10 cellular contexts compared by ENCODE assay signal in the genomic region with DNA sequence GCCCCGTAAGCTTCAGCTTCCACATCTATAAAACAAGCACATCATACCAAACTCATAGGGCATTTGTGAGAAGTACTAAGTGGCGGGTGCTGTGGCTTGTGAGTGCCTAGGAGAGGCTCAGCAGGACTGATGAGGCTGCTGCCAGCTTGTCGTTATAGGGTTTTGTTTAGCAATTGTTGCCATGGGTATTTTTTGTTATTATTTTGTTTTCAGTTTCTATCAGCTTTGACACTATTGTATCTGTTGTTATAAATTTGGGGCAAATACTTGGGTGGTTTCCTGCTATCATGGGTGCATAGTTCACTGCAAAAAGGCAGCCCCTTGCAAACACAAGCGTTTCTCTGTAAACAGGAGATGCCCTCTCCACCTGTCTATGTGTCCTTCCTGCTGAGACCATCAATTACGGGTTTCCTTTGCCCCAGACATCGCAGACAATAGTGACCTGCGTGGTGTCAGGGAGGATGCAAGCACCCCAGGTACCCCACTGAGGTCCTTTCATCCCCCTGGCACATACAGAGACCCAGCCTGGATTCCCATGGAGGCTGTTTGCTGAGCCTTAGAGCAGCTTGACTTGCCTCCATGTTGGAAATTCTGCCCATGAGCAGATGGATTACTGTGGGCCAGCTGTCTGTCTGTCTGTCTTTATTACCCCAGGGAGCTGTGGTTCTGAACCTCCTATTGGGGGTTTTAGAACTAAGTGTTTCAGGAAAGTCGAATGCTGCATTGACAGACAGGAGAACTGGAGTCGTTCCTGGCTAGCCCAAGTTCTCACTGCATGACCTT. TPM values are rescaled to one million over a fixed set of nuclear protein-coding genes. Genes with fewer than 3 reads are reported as not detected.
DNase-seq lines count a peak whose midpoint lies in the region; ATAC-seq, FAIRE-seq and TF ChIP-seq lines count a peak whose summit lies in the region.
"Had no signal": no experiment of that assay in that cellular context is flagged by ENCODE, and none has a peak within 500 bp of the region (broad histone marks: within the 10 kb centered on the region; RNA-seq: fewer than 3 reads in every experiment).

No MANE protein-coding gene starts in this region.

- peak overlapping the region; percentile 53 to 81 (median 78) for H3K4me2 ChIP-seq in BLaER1 treated with 17β-estradiol and CSF1 and Interleukin-3, amounts not matched to agents 10 nM and 100 nM

- CTCF ChIA-PET in Calu3 (lab: Charles Lee), result no interaction called here

- H3K36me3 Mint-ChIP-seq in Calu3 (ENCODE audit: insufficient read depth, unreplicated experiment) (peaks cover 18% of the 10 kb centered on the region), endothelial cell (ENCODE audit: low read depth, unreplicated experiment) (no peaks in the 10 kb centered on the region)

- peak overlapping the region in 7 of 11 experiments; percentile 1 to 43 (median 28); a peak in 9 of 22 replicates for H3K27ac ChIP-seq in BLaER1 treated with 17β-estradiol and CSF1 and Interleukin-3, amounts not matched to agents 10 nM and 100 nM
- no peak overlapping the region for H3K27ac ChIP-seq in pancreas
- H3K27ac ChIP-seq: tibial artery had no signal

- BruUV-seq in Calu3 (replicated peaks; lab: Mats Ljungman, UMichigan), result no TSS peak

- no peaks in the 10 kb centered on the region for H3K36me3 ChIP-seq in BLaER1 treated with 17β-estradiol and CSF1 and Interleukin-3, amounts not matched to agents 10 nM and 100 nM
- H3K36me3 ChIP-seq in pancreas, result no peaks in the 10 kb centered on the region
- H3K36me3 ChIP-seq in BE2C, result no peaks in the 10 kb centered on the region
- H3K36me3 ChIP-seq: tibial artery had no signal

- DNase-seq in T follicular helper cell (ENCODE audit: low read depth) (peak; percentile 74), pancreas (no peak), Calu3 (no peak), endothelial cell (ENCODE audit: low spot score) (no peak), BE2C (no peak)
- DNase-seq in effector CD8-positive, alpha-beta T cell (lab: John Stamatoyannopoulos, UW), result peak; percentile 36
- DNase-seq: tibial artery had no signal

- WGBS in pancreas, 2 donors, result 53 to 58% methylated on average over 9 of the region's 9 CpGs

- no peak overlapping the region for H3K27ac Mint-ChIP-seq in Calu3 (ENCODE audit: unreplicated experiment)
- H3K27ac Mint-ChIP-seq in endothelial cell (ENCODE audit: unreplicated experiment), result no peak overlapping the region

- ATAC-seq in HG03432 (IDR thresholded peaks at IDR 0.05; ENCODE audit: unreplicated experiment), result peak; percentile 28
- ATAC-seq in pancreas, result no peak

- H3K9ac ChIP-seq in BLaER1 treated with 17β-estradiol and CSF1 and Interleukin-3, amounts not matched to agents 10 nM and 100 nM, result no peak overlapping the region; a peak in 1 of 22 replicates

- H3K4me1 Mint-ChIP-seq in Calu3 (ENCODE audit: low read depth, unreplicated experiment), result peaks cover 9% of the 10 kb centered on the region
- peaks cover 37% of the 10 kb centered on the region for H3K4me1 Mint-ChIP-seq in endothelial cell (ENCODE audit: unreplicated experiment)

- H3K9me3 Mint-ChIP-seq in Calu3 (ENCODE audit: low read depth, unreplicated experiment) (no peaks in the 10 kb centered on the region), endothelial cell (ENCODE audit: unreplicated experiment) (no peaks in the 10 kb centered on the region)

- TF ChIP-seq CTCF in pancreas (IDR thresholded peaks at IDR 0.05) (no peak), Calu3 (IDR thresholded peaks at IDR 0.05; ENCODE audit: unreplicated experiment) (no peak), endothelial cell (IDR thresholded peaks at IDR 0.05; ENCODE audit: unreplicated experiment) (no peak), BE2C (IDR thresholded peaks at IDR 0.05; ENCODE audit: low read depth, low read length) (no peak)

- H3K27me3 Mint-ChIP-seq in Calu3 (ENCODE audit: unreplicated experiment) (peaks cover 56% of the 10 kb centered on the region), endothelial cell (ENCODE audit: unreplicated experiment) (peaks cover 3% of the 10 kb centered on the region)

- H4K20me1 ChIP-seq in BLaER1 treated with 17β-estradiol and CSF1 and Interleukin-3, amounts not matched to agents 10 nM and 100 nM, result no peaks in the 10 kb centered on the region

- H3K4me3 ChIP-seq in BLaER1 treated with 17β-estradiol and CSF1 and Interleukin-3, amounts not matched to agents 10 nM and 100 nM, result no peak overlapping the region
- no peak overlapping the region for H3K4me3 ChIP-seq in pancreas
- H3K4me3 ChIP-seq in BE2C (ENCODE audit: low read depth, low read length), result no peak overlapping the region
- H3K4me3 ChIP-seq: tibial artery had no signal

- H3K9me3 ChIP-seq in BLaER1 treated with 17β-estradiol and CSF1 and Interleukin-3, amounts not matched to agents 10 nM and 100 nM (replicated peaks in 1 of 11), result peaks cover 0 to 7% (median 0%) of the 10 kb centered on the region in 11 experiments; a peak in 2 of 22 replicates
- H3K9me3 ChIP-seq in pancreas (no peaks in the 10 kb centered on the region), BE2C (no peaks in the 10 kb centered on the region)
- H3K9me3 ChIP-seq: tibial artery had no signal

- no peak overlapping the region for H3K4me3 Mint-ChIP-seq in Calu3 (ENCODE audit: low read depth, unreplicated experiment)
- H3K4me3 Mint-ChIP-seq in endothelial cell (ENCODE audit: unreplicated experiment), result no peak overlapping the region

- intact Hi-C loops in pancreas (cut with DNase I) (no loop called here), Calu3 (cut with micrococcal nuclease; ENCODE audit: unreplicated experiment) (no loop called here)

- no peaks in the 10 kb centered on the region for H3K27me3 ChIP-seq in BLaER1 treated with 17β-estradiol and CSF1 and Interleukin-3, amounts not matched to agents 10 nM and 100 nM
- H3K27me3 ChIP-seq in pancreas (no peaks in the 10 kb centered on the region), BE2C (no peaks in the 10 kb centered on the region)
- H3K27me3 ChIP-seq: tibial artery had no signal

- FAIRE-seq in pancreas (lab: Jason Lieb, UNC), result no peak
- FAIRE-seq: D721Med had no signal

- H3K4me1 ChIP-seq in BLaER1 treated with 17β-estradiol and CSF1 and Interleukin-3, amounts not matched to agents 10 nM and 100 nM, result peaks cover 33 to 59% (median 53%) of the 10 kb centered on the region in 10 experiments
- peaks cover 0 to 4% (median 0%) of the 10 kb centered on the region in 3 donors for H3K4me1 ChIP-seq in pancreas
- H3K4me1 ChIP-seq in BE2C, result peaks cover 27% of the 10 kb centered on the region

RNA-seq across cellular contexts. Expression of gene CCDC167, which starts 3.2 kb away (rescaled TPM):
- total RNA-seq in pancreas (10 to 100 TPM in 1 of 6 donors, 1 to 10 TPM in 5; 4.3 to 11.5 (median 5.5) TPM), Calu3 (2022) (30.1 and 40.2 TPM in 2 replicates), endothelial cell (ENCODE audit: unreplicated experiment) (38.0 TPM)
- 10 to 100 TPM; 12.1 to 12.4 TPM for polyA plus RNA-seq in pancreas
- 60.2 TPM for polyA plus RNA-seq in BE2C (2012; ENCODE audit: insufficient read depth, insufficient read length, low read depth)

Comparison
In these comparisons a context has a peak if more than half of its experiments do, and no peak if none do; other contexts are left out.
1. H3K27ac ChIP-seq: peak in BLaER1 treated with 17β-estradiol and CSF1 and Interleukin-3, amounts not matched to agents 10 nM and 100 nM (7 of 11); none in pancreas (0 of 4).
2. DNase-seq: peak in T follicular helper cell (single experiment) and effector CD8-positive, alpha-beta T cell (single experiment); none in pancreas (0 of 6), Calu3 (single experiment), endothelial cell (single experiment) and BE2C (single experiment).